In the genomic region with DNA sequence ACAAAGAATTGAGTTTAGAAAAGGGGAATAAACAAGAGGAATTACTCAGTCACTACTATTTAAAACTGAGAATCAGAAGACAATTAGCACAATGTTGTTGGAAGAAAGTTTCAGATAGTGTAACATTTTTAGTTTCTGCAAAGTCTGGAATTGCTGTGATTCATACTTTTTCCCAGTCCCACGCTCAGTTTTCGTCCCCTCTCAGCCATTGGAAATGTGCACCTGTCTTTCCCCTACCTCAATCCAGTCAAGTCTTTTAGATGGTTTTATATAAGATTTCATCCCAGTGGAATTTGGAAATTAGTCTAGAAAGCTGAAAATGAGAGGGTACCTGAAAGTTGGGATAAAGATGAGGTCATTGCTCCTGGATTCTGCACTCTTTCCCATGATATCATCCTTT, we compare ENCODE assay signal across 20 cellular contexts.
"Had no signal": no experiment of that assay in that cellular context is flagged by ENCODE, and none has a peak within 500 bp of the region (broad histone marks: within the 10 kb centered on the region; RNA-seq: fewer than 3 reads in every experiment).

No MANE protein-coding gene starts in this region.

- H3K27me3 ChIP-seq: colonic mucosa, foreskin keratinocyte, left lung, sigmoid colon, suprapubic skin, thyroid gland had no signal

- H3K9me3 Mint-ChIP-seq: immature natural killer cell, memory B cell, naive B cell, type B pancreatic cell had no signal

- DNase-seq: colonic mucosa; dermis blood vessel endothelial cell; erythroblast; foreskin keratinocyte; immature natural killer cell; left lung; lower lobe of right lung; naive B cell; psoas muscle; sigmoid colon; stimulated activated CD4-positive, alpha-beta T cell treated with anti-CD3 and anti-CD28 coated beads, Interleukin-12 subunit alpha, Interleukin-12 subunit beta, amount 100 ng/mL, for 4 hours; stimulated activated naive CD4-positive, alpha-beta T cell treated with Interleukin-2 at 50 U/mL for 16 hours; thyroid gland had no signal

- FAIRE-seq: endothelial cell of umbilical vein, keratinocyte, urothelium cell line had no signal

- H3K36me3 Mint-ChIP-seq: immature natural killer cell, memory B cell, naive B cell, type B pancreatic cell had no signal

- H3K27me3 Mint-ChIP-seq: type B pancreatic cell had no signal

- H3K4me1 Mint-ChIP-seq: immature natural killer cell had no signal

- H3K4me3 ChIP-seq: colonic mucosa, left lung, lower lobe of right lung, psoas muscle, sigmoid colon, skin epidermis, suprapubic skin, thyroid gland had no signal

- H3K4me3 Mint-ChIP-seq: immature natural killer cell, memory B cell had no signal

- H3K36me3 ChIP-seq: colonic mucosa, left lung, lower lobe of right lung, sigmoid colon, suprapubic skin, thyroid gland had no signal

- H3K4me1 ChIP-seq: colonic mucosa, foreskin keratinocyte, left lung, lower lobe of right lung, psoas muscle, suprapubic skin had no signal

- H3K27ac ChIP-seq: colonic mucosa, foreskin keratinocyte, left lung, lower lobe of right lung, psoas muscle, sigmoid colon, skin epidermis, suprapubic skin, thyroid gland had no signal

- H3K9me3 ChIP-seq: colonic mucosa, left lung, lower lobe of right lung, psoas muscle, sigmoid colon, suprapubic skin, thyroid gland had no signal

- H3K27ac Mint-ChIP-seq: memory B cell had no signal
